ENCODE assay signal across 8 cellular contexts in the genomic region with DNA sequence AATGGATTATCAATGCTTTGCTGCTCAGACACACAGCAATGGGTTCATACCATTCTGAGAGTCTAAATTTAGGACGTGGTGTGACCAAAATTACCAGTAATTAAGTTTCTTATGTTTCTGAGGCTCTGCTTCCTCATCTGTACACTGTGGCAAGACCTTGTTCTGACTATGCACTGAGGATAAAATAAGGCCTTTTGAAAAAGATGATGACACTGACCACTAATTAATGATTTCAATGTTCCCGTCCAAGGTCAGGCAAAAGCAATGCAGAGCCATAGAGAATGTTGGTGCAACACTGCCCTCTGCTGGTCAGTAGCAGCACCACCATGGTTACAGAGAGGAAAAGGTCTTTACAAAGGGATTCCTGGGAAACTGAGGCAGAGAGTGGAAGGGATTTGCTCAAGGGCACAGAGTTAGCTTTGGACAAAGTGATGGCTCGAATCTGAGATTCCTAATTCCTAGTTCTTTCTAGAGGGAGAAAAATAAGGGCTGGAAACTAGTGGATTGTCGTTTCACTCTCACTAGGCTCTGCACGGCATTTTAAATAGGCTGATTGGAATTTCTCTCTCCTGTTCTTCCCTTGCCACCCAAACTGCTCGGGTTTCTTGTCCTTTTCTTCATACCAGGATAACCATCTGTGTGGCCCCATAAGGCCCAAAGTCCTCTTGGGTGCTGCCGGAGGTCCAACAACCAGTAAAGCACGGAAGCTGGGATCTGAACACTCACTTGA. TPM values are rescaled to one million over a fixed set of nuclear protein-coding genes. Genes with fewer than 3 reads are reported as not detected.
A peak's percentile ranks its signal among the peaks of the same experiment; 100 is the strongest.
DNase-seq lines count a peak whose midpoint lies in the region; ATAC-seq and TF ChIP-seq lines count a peak whose summit lies in the region.

No MANE protein-coding gene starts in this region.

- TF ChIP-seq RAD21 in Ishikawa (IDR thresholded peaks at IDR 0.05; ENCODE audit: low read depth) = peak; percentile 91

- DNase-seq in AG10803 (ENCODE audit: low read depth) (peak; percentile 78), RKO (ENCODE audit: low spot score) (peak; percentile 59), foreskin melanocyte (peak; percentile 68), ovary (peak; percentile 68 to 81 (median 70)), uterus (peak; percentile 56 to 58)
- peak; percentile 38 for DNase-seq in activated effector memory CD4-positive, alpha-beta T cell treated with Interleukin-2 at 50 U/mL for 16 hours

- H3K4me1 ChIP-seq in ovary (ENCODE audit: insufficient read depth) (no peaks in the 10 kb centered on the region), uterus (no peaks in the 10 kb centered on the region)

- intact Hi-C loops in ovary (cut with DNase I) (loop anchor here in 1 of 4 donors (10.0 kb wide), 1 partner anchor 114 kb away; no protein-coding TSS in a partner anchor), uterus (cut with DNase I; ENCODE audit: low total_unique reads) (no loop called here)

- no peaks in the 10 kb centered on the region for H3K9me3 ChIP-seq in ovary
- no peaks in the 10 kb centered on the region for H3K9me3 ChIP-seq in uterus

- no peaks in the 10 kb centered on the region for H3K36me3 ChIP-seq in ovary
- H3K36me3 ChIP-seq in uterus = no peaks in the 10 kb centered on the region

- WGBS in ovary, 3 donors = 50 to 54% (median 51%) methylated on average over 8 of the region's 8 CpGs

- TF ChIP-seq EP300 in Ishikawa (IDR thresholded peaks at IDR 0.05; ENCODE audit: borderline replicate concordance) (no peak), ovary (IDR thresholded peaks at IDR 0.05) (no peak)

- TF ChIP-seq CTCF in AG10803 (conservative IDR thresholded peaks at IDR 0.05; ENCODE audit: low read length) = peak; percentile 99
- TF ChIP-seq CTCF in ovary (IDR thresholded peaks at IDR 0.05) = peak; percentile 85 to 92 (median 88)
- peak; percentile 82 to 90 (median 84) for TF ChIP-seq CTCF in uterus (IDR thresholded peaks at IDR 0.05)

- H3K27me3 ChIP-seq in ovary (no peaks in the 10 kb centered on the region), uterus (no peaks in the 10 kb centered on the region)

- H3K27ac ChIP-seq in ovary (no peak overlapping the region), uterus (no peak overlapping the region)

- H3K4me3 ChIP-seq in AG10803 (ENCODE audit: low read length) (no peak overlapping the region), ovary (no peak overlapping the region), uterus (no peak overlapping the region)

- TF ChIP-seq POLR2A in ovary (IDR thresholded peaks at IDR 0.05) (no peak), uterus (IDR thresholded peaks at IDR 0.05) (no peak)

- ATAC-seq in GM18858 (IDR thresholded peaks at IDR 0.05; ENCODE audit: unreplicated experiment) = peak; percentile 38

TF ChIP-seq in Ishikawa, 13 proteins besides CTCF, POLR2A, EP300 and RAD21:
- TF ChIP-seq TEAD4 (IDR thresholded peaks at IDR 0.05) (no peak), ZBTB7A (IDR thresholded peaks at IDR 0.05; ENCODE audit: low read depth) (no peak), CEBPB (IDR thresholded peaks at IDR 0.05) (no peak), YY1 (IDR thresholded peaks at IDR 0.05; ENCODE audit: low read depth) (no peak), TCF12 (IDR thresholded peaks at IDR 0.05; ENCODE audit: low read depth) (no peak), FOXM1 (IDR thresholded peaks at IDR 0.05; ENCODE audit: borderline replicate concordance, low read depth) (no peak), NFIC (IDR thresholded peaks at IDR 0.05) (no peak), EGR1 (IDR thresholded peaks at IDR 0.05) (no peak), CREB1 (IDR thresholded peaks at IDR 0.05; ENCODE audit: low read depth) (no peak), TAF1 (IDR thresholded peaks at IDR 0.05; ENCODE audit: low read depth) (no peak)
- TF ChIP-seq, protein P1, sequence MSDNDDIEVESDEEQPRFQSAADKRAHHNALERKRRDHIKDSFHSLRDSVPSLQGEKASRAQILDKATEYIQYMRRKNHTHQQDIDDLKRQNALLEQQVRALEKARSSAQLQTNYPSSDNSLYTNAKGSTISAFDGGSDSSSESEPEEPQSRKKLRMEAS (IDR thresholded peaks at IDR 0.05) = no peak
- TF ChIP-seq, protein P2, sequence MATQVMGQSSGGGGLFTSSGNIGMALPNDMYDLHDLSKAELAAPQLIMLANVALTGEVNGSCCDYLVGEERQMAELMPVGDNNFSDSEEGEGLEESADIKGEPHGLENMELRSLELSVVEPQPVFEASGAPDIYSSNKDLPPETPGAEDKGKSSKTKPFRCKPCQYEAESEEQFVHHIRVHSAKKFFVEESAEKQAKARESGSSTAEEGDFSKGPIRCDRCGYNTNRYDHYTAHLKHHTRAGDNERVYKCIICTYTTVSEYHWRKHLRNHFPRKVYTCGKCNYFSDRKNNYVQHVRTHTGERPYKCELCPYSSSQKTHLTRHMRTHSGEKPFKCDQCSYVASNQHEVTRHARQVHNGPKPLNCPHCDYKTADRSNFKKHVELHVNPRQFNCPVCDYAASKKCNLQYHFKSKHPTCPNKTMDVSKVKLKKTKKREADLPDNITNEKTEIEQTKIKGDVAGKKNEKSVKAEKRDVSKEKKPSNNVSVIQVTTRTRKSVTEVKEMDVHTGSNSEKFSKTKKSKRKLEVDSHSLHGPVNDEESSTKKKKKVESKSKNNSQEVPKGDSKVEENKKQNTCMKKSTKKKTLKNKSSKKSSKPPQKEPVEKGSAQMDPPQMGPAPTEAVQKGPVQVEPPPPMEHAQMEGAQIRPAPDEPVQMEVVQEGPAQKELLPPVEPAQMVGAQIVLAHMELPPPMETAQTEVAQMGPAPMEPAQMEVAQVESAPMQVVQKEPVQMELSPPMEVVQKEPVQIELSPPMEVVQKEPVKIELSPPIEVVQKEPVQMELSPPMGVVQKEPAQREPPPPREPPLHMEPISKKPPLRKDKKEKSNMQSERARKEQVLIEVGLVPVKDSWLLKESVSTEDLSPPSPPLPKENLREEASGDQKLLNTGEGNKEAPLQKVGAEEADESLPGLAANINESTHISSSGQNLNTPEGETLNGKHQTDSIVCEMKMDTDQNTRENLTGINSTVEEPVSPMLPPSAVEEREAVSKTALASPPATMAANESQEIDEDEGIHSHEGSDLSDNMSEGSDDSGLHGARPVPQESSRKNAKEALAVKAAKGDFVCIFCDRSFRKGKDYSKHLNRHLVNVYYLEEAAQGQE (IDR thresholded peaks at IDR 0.05; ENCODE audit: low read depth) = no peak
- TF ChIP-seq, protein P3, sequence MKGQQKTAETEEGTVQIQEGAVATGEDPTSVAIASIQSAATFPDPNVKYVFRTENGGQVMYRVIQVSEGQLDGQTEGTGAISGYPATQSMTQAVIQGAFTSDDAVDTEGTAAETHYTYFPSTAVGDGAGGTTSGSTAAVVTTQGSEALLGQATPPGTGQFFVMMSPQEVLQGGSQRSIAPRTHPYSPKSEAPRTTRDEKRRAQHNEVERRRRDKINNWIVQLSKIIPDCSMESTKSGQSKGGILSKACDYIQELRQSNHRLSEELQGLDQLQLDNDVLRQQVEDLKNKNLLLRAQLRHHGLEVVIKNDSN (IDR thresholded peaks at IDR 0.05) = no peak

RNA-seq across cellular contexts. Expression of a gene that starts 22.3 kb away (rescaled TPM):
- total RNA-seq in ovary = 10 to 100 TPM in 2 of 7 donors, 1 to 10 TPM in 5; 4.7 to 10.8 (median 6.9) TPM
- 1 to 10 TPM; 5.3 to 9.5 TPM for polyA plus RNA-seq in ovary
- 1 to 10 TPM; 1.0 to 7.7 (median 3.1) TPM for total RNA-seq in uterus
